In the genomic region with DNA sequence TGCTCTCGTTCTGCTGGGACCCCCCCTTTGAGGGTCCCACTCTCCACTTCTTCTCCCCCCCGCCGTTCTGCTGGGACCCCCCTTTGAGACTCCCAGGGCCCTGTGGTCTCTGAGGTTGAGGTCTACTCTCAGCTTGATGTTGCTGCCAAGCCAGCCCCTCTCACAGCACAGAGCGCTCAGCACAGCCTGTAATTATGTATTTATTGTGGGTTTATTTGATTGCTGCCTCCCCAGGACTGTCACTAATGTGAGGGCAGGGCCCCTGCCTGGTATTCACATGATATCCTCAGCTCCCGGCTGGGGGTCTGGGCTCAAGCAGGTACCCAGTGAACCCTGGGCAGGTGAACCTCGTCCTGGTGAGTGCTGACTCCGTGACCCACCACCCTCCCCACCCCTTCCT, we compare ENCODE assay signal across 1 cellular context.
TF ChIP-seq lines count a peak whose summit lies in the region.

No MANE protein-coding gene starts in this region.

TF ChIP-seq in H1, 55 proteins besides CTCF, POLR2A, EP300 and RAD21:
- no peak for TF ChIP-seq SUZ12 (IDR thresholded peaks at IDR 0.05; ENCODE audit: low read length)
- no peak for TF ChIP-seq MAFK (IDR thresholded peaks at IDR 0.05; ENCODE audit: low read depth, low read length)
- TF ChIP-seq, protein P1, sequence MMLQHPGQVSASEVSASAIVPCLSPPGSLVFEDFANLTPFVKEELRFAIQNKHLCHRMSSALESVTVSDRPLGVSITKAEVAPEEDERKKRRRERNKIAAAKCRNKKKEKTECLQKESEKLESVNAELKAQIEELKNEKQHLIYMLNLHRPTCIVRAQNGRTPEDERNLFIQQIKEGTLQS (IDR thresholded peaks at IDR 0.05; ENCODE audit: insufficient read depth, low read depth, low read length): no peak
- TF ChIP-seq SP4 (IDR thresholded peaks at IDR 0.05; ENCODE audit: low read length): no peak
- TF ChIP-seq NRF1 (IDR thresholded peaks at IDR 0.05; ENCODE audit: low read depth, low read length): no peak
